1 cellular context compared by ENCODE assay signal in the genomic region with DNA sequence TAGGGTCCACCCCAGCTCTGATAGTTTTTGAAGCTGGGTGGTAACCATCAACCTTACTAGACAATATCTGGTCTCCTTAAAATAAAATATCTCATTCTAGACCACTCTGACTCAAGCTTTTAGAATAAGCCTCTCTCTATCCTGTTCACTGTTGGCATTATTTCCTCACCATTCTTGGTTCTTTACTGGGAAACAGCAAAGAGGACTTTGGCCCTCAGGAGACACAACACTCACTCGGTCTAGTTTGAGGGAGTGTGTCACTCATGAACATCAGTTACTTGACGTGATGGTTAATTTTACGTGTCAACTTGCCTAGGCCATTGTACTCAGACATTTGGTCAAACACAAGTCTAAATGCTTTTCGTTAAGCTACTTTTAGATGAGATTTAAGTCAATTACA.
TF ChIP-seq lines count a peak whose summit lies in the region.

No MANE protein-coding gene starts in this region.

TF ChIP-seq in K562, 482 proteins besides CTCF, POLR2A, EP300 and RAD21:
- TF ChIP-seq RFX7 (CRISPR knock-in tag; IDR thresholded peaks at IDR 0.05) (no peak), ZNF277 (CRISPR knock-in tag; IDR thresholded peaks at IDR 0.05; ENCODE audit: borderline replicate concordance) (no peak), HNRNPH1 (optimal IDR thresholded peaks at IDR 0.05; ENCODE audit: low read depth, low read length) (no peak), KLF16 (IDR thresholded peaks at IDR 0.05) (no peak), CCNT2 (IDR thresholded peaks at IDR 0.05; ENCODE audit: borderline replicate concordance, extremely low read depth, insufficient read length, low read depth, low read length) (no peak), ZNF551 (CRISPR knock-in tag; IDR thresholded peaks at IDR 0.05) (no peak), ZNF175 (CRISPR knock-in tag; IDR thresholded peaks at IDR 0.05; ENCODE audit: low read depth) (no peak), DIDO1 (tag; IDR thresholded peaks at IDR 0.05; ENCODE audit: low read depth) (no peak), SREBF2 (CRISPR knock-in tag; IDR thresholded peaks at IDR 0.05) (no peak), ZBED1 (IDR thresholded peaks at IDR 0.05) (no peak), XRCC5 (IDR thresholded peaks at IDR 0.05; ENCODE audit: low read depth, low read length) (no peak), MYBL2 (IDR thresholded peaks at IDR 0.05; ENCODE audit: low read depth) (no peak), MYBL2 (CRISPR knock-in tag; IDR thresholded peaks at IDR 0.05; ENCODE audit: borderline replicate concordance) (no peak), MAFK (IDR thresholded peaks at IDR 0.05; ENCODE audit: low read length) (no peak), CBFA2T2 (conservative IDR thresholded peaks at IDR 0.05) (no peak), PTBP1 (IDR thresholded peaks at IDR 0.05; ENCODE audit: low read depth, low read length) (no peak), RBM39 (optimal IDR thresholded peaks at IDR 0.05; ENCODE audit: low read depth, low read length) (no peak)
- TF ChIP-seq, protein P1, sequence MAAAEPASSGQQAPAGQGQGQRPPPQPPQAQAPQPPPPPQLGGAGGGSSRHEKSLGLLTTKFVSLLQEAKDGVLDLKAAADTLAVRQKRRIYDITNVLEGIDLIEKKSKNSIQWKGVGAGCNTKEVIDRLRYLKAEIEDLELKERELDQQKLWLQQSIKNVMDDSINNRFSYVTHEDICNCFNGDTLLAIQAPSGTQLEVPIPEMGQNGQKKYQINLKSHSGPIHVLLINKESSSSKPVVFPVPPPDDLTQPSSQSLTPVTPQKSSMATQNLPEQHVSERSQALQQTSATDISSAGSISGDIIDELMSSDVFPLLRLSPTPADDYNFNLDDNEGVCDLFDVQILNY (CRISPR knock-in tag; IDR thresholded peaks at IDR 0.05): no peak
TF ChIP-seq in K562: peak in this region for 0.
